8 cellular contexts compared by ENCODE assay signal in the genomic region with DNA sequence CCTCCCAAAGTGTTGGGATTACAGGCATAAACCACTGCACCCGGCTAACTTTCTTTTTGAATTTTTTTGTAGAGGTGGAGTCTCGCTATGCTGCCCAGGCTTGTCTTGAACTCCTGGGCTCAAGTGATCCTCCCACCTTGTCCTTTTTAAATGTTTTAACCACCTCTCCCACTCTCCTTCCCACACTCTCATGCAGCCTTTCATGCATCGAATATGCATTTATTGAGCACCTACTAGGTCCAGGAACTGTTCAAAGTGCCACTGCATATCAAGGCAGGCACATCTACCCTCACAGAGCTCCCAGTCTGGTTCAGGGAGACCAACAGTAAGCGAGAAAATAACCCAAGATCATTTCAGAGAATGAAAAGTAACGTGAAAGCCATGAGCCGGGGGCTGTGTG. TPM values are rescaled to one million over a fixed set of nuclear protein-coding genes. Genes with fewer than 3 reads are reported as not detected.
DNase-seq lines count a peak whose midpoint lies in the region; ATAC-seq and TF ChIP-seq lines count a peak whose summit lies in the region.

No MANE protein-coding gene starts in this region.

- H3K27ac ChIP-seq in KMS-11: peak overlapping the region; percentile 40; the same call in 1 of the 2 replicates

- CTCF ChIA-PET in AG04449 (lab: Yijun Ruan, JAX): interaction anchor here (1.4 to 3.8 kb wide), 2 partner anchors 21 to 82 kb away, joined by 5 to 23 read pairs; no protein-coding TSS in a partner anchor

- H4K20me1 ChIP-seq in KMS-11 (ENCODE audit: insufficient read depth): no peaks in the 10 kb centered on the region

- no peaks in the 10 kb centered on the region for H3K27me3 Mint-ChIP-seq in chondrocyte (ENCODE audit: low read depth)
- no peaks in the 10 kb centered on the region for H3K27me3 Mint-ChIP-seq in naive thymus-derived CD8-positive, alpha-beta T cell

- H3K36me3 ChIP-seq in KMS-11 (ENCODE audit: insufficient read depth): no peaks in the 10 kb centered on the region

- H3K36me3 Mint-ChIP-seq in chondrocyte (ENCODE audit: low read depth): no peaks in the 10 kb centered on the region
- peaks cover 0 to 8% (median 0%) of the 10 kb centered on the region in 3 donors for H3K36me3 Mint-ChIP-seq in naive thymus-derived CD8-positive, alpha-beta T cell

- H3K4me1 ChIP-seq in KMS-11 (ENCODE audit: low read depth, poor library complexity, severe bottlenecking): peaks cover 37% of the 10 kb centered on the region

- DNase-seq in AG04449 (ENCODE audit: low read depth, low spot score) (no peak), chondrocyte (ENCODE audit: low spot score) (no peak), OCI-M1 (lab: John Stamatoyannopoulos, UW) (no peak), NCI-H510A treated with DMSO at 0.1 percent for 48 hours (lab: John Stamatoyannopoulos, UW) (no peak), AG08395 (ENCODE audit: low spot score) (no peak)
- DNase-seq in naive thymus-derived CD8-positive, alpha-beta T cell: no peak

- H3K27me3 ChIP-seq in KMS-11 (ENCODE audit: insufficient read depth, low read depth): no peaks in the 10 kb centered on the region

- TF ChIP-seq CTCF in AG04449 (IDR thresholded peaks at IDR 0.05; ENCODE audit: insufficient read depth, low read length, missing control alignments) (no peak), KMS-11 (conservative IDR thresholded peaks at IDR 0.05; ENCODE audit: low read depth, low read length) (no peak), chondrocyte (IDR thresholded peaks at IDR 0.05) (no peak)

- H3K79me2 ChIP-seq in KMS-11 (ENCODE audit: insufficient read depth, low read depth): peaks cover 24% of the 10 kb centered on the region

- H3K4me3 Mint-ChIP-seq in chondrocyte (ENCODE audit: unreplicated experiment): peak overlapping the region; percentile 78
- peak overlapping the region; percentile 84 to 96 (median 91) for H3K4me3 Mint-ChIP-seq in naive thymus-derived CD8-positive, alpha-beta T cell

- H3K4me1 Mint-ChIP-seq in chondrocyte (ENCODE audit: low read depth): peaks cover 22% of the 10 kb centered on the region
- peaks cover 16 to 36% (median 28%) of the 10 kb centered on the region in 4 donors for H3K4me1 Mint-ChIP-seq in naive thymus-derived CD8-positive, alpha-beta T cell

- H3K4me3 ChIP-seq in AG04449 (ENCODE audit: low read depth, low read length) (peak overlapping the region; percentile 76), KMS-11 (IDR thresholded peaks at IDR 0.05; ENCODE audit: insufficient read depth, low read depth, low read length) (no peak overlapping the region)

- H2AFZ ChIP-seq in KMS-11 (ENCODE audit: low read depth): no peak overlapping the region

- ATAC-seq in naive thymus-derived CD8-positive, alpha-beta T cell: no peak
- no peak for ATAC-seq in GM18907 (IDR thresholded peaks at IDR 0.05; ENCODE audit: unreplicated experiment)

- peak overlapping the region; percentile 88 for H3K27ac Mint-ChIP-seq in chondrocyte (ENCODE audit: unreplicated experiment)
- peak overlapping the region; percentile 80 to 98 (median 93) for H3K27ac Mint-ChIP-seq in naive thymus-derived CD8-positive, alpha-beta T cell

- POLR2A ChIA-PET in AG04449 (lab: Yijun Ruan, JAX): no interaction called here
- POLR2A ChIA-PET in naive thymus-derived CD8-positive, alpha-beta T cell (lab: Charles Lee): interaction anchor here (1.0 kb wide), 1 partner anchor 201 kb away, joined by 3 read pairs; no protein-coding TSS in a partner anchor

- H3K9me3 Mint-ChIP-seq in chondrocyte (ENCODE audit: low read depth): no peaks in the 10 kb centered on the region
- H3K9me3 Mint-ChIP-seq in naive thymus-derived CD8-positive, alpha-beta T cell: no peaks in the 10 kb centered on the region

- peak overlapping the region; percentile 76; the same call in 1 of the 2 replicates for H3K9ac ChIP-seq in KMS-11

- peak overlapping the region; percentile 72 for H3K4me2 ChIP-seq in KMS-11

RNA-seq across cellular contexts. Expression of gene TICAM1, which starts 1.2 kb away (rescaled TPM):
- 6.8 to 13.2 TPM (median 12.3 TPM) in 3 replicates for total RNA-seq in chondrocyte
- total RNA-seq in naive thymus-derived CD8-positive, alpha-beta T cell: 1 to 10 TPM; 7.2 to 7.6 TPM
- polyA plus RNA-seq in naive thymus-derived CD8-positive, alpha-beta T cell: 1 to 10 TPM; 2.4 to 8.5 (median 3.3) TPM

RNA-seq across cellular contexts. Expression of gene PLIN3, which starts 37.1 kb away (rescaled TPM):
- 91.8 to 93.2 TPM (median 93.0 TPM) in 3 replicates for total RNA-seq in chondrocyte
- total RNA-seq in naive thymus-derived CD8-positive, alpha-beta T cell: 10 to 100 TPM; 15.9 to 17.3 TPM
- 10 to 100 TPM; 14.1 to 17.3 (median 15.2) TPM for polyA plus RNA-seq in naive thymus-derived CD8-positive, alpha-beta T cell

RNA-seq across cellular contexts. Expression of gene FEM1A, which starts 38.8 kb away (rescaled TPM):
- 11.1 to 12.3 TPM (median 11.4 TPM) in 3 replicates for total RNA-seq in chondrocyte
- 10 to 100 TPM; 15.1 to 15.2 TPM for total RNA-seq in naive thymus-derived CD8-positive, alpha-beta T cell
- polyA plus RNA-seq in naive thymus-derived CD8-positive, alpha-beta T cell: 1 to 10 TPM; 1.7 to 3.6 (median 2.5) TPM
